ENCODE assay signal across 8 cellular contexts in the genomic region with DNA sequence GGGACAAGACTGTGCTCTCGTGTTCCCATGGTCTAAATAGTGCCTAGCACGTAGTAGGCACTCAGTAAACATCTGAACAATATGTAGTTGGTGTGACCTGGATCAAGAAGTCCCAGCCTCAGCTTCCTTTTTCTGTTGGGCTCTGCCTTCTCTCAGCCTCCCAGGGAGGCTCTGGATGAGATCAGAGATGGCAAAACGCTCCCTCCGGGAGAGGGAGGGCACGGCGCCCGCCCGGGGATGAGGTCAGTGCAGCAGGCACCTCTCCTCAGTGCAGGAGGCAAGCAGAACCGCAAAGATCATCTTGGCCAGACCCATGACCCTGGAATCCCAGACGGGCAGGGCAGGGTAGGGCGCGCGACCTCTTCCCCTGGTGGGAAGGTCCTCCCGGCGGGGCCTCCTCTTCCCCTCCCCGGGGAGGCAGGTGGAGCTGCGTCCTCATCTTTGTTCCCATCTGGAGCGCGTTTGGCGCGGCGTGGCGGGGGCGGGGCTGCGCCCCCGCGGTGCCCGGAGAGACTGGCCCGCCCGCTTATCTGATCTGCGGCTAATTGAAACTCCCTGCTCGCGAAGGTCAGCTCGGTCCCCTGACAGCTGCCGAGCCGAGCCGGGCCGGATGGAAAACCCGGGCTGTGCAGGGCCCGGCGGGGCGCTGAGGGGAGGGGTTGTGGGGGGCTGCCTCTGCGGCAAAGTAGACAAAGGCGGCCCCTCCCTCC.
DNase-seq lines count a peak whose midpoint lies in the region; ATAC-seq and TF ChIP-seq lines count a peak whose summit lies in the region.

No MANE protein-coding gene starts in this region.

- peak overlapping the region; percentile 48 to 59 for H3K4me3 ChIP-seq in ascending aorta
- peak overlapping the region; percentile 15 for H3K4me3 ChIP-seq in retinal pigment epithelial cell (ENCODE audit: low read length)

- no peaks in the 10 kb centered on the region for H3K9me3 ChIP-seq in ascending aorta

- intact Hi-C loops in ascending aorta (cut with DNase I), result loop anchor here (1.0 kb wide), 1 partner anchor 36 kb away; no protein-coding TSS in a partner anchor

- peak overlapping the region; percentile 68 to 71 for H3K27ac ChIP-seq in ascending aorta

- DNase-seq in DMS53 (lab: John Stamatoyannopoulos, UW) (peak; percentile 96), NCI-H1092 treated with DMSO at 0.1 percent for 48 hours (lab: John Stamatoyannopoulos, UW) (peak; percentile 71), ascending aorta (ENCODE audit: low spot score in 2 of 2) (peak; percentile 62 to 90), hypothalamus (lab: John Stamatoyannopoulos, UW) (peak in 27 of 51 donors; percentile 26 to 81 (median 51)), retinal pigment epithelial cell (ENCODE audit: low read depth) (no peak)

- TF ChIP-seq CTCF in ascending aorta (IDR thresholded peaks at IDR 0.05), result no peak
- TF ChIP-seq CTCF in retinal pigment epithelial cell (conservative IDR thresholded peaks at IDR 0.05; ENCODE audit: low read depth, low read length), result no peak

- H3K36me3 ChIP-seq in ascending aorta, result no peaks in the 10 kb centered on the region

- no peaks in the 10 kb centered on the region for H3K27me3 ChIP-seq in ascending aorta

- H3K4me1 ChIP-seq in ascending aorta, result peaks cover 8 to 27% of the 10 kb centered on the region in 2 donors

- ATAC-seq in GM18873 (IDR thresholded peaks at IDR 0.05; ENCODE audit: low FRiP score, unreplicated experiment) (no peak), GM21528 (IDR thresholded peaks at IDR 0.05; ENCODE audit: low FRiP score, unreplicated experiment) (no peak), HG02938 (IDR thresholded peaks at IDR 0.05; ENCODE audit: unreplicated experiment) (no peak)
